2 cellular contexts compared by ENCODE assay signal in the genomic region with DNA sequence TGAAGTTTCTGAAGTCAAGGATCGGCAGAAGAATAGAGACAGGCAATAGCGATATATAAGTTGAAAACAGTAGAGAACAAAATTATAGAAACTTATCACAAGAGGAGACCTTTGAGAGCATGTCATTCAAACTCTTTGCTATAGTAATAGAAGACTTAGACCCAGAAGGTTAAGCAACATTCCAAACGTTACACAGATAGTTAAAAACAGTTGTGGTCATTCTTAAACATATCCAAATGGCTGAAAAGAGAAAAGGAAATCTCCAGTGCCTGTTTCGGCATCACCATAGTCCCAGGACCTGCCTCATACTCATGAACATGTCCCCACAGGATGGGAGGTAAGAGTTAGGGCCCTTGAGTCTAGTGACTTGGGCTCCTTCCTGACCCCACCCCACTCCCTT.
TF ChIP-seq lines count a peak whose summit lies in the region.

No MANE protein-coding gene starts in this region.

TF ChIP-seq in GM23338, 12 proteins besides CTCF, POLR2A, EP300 and RAD21 (continued from another document):
- TF ChIP-seq CREB1 (CRISPR knock-in tag; IDR thresholded peaks at IDR 0.05; ENCODE audit: low read depth) (no peak), ZNF331 (CRISPR knock-in tag; IDR thresholded peaks at IDR 0.05; ENCODE audit: low read depth) (no peak), EZH2phosphoT487 (IDR thresholded peaks at IDR 0.05; ENCODE audit: unreplicated experiment) (no peak), STAT1 (IDR thresholded peaks at IDR 0.05; ENCODE audit: unreplicated experiment) (no peak), ZNF114 (CRISPR knock-in tag; IDR thresholded peaks at IDR 0.05) (no peak), EZH2 (IDR thresholded peaks at IDR 0.05; ENCODE audit: low read depth, unreplicated experiment) (no peak), JUNB (IDR thresholded peaks at IDR 0.05; ENCODE audit: unreplicated experiment) (no peak)
- TF ChIP-seq, protein P1, sequence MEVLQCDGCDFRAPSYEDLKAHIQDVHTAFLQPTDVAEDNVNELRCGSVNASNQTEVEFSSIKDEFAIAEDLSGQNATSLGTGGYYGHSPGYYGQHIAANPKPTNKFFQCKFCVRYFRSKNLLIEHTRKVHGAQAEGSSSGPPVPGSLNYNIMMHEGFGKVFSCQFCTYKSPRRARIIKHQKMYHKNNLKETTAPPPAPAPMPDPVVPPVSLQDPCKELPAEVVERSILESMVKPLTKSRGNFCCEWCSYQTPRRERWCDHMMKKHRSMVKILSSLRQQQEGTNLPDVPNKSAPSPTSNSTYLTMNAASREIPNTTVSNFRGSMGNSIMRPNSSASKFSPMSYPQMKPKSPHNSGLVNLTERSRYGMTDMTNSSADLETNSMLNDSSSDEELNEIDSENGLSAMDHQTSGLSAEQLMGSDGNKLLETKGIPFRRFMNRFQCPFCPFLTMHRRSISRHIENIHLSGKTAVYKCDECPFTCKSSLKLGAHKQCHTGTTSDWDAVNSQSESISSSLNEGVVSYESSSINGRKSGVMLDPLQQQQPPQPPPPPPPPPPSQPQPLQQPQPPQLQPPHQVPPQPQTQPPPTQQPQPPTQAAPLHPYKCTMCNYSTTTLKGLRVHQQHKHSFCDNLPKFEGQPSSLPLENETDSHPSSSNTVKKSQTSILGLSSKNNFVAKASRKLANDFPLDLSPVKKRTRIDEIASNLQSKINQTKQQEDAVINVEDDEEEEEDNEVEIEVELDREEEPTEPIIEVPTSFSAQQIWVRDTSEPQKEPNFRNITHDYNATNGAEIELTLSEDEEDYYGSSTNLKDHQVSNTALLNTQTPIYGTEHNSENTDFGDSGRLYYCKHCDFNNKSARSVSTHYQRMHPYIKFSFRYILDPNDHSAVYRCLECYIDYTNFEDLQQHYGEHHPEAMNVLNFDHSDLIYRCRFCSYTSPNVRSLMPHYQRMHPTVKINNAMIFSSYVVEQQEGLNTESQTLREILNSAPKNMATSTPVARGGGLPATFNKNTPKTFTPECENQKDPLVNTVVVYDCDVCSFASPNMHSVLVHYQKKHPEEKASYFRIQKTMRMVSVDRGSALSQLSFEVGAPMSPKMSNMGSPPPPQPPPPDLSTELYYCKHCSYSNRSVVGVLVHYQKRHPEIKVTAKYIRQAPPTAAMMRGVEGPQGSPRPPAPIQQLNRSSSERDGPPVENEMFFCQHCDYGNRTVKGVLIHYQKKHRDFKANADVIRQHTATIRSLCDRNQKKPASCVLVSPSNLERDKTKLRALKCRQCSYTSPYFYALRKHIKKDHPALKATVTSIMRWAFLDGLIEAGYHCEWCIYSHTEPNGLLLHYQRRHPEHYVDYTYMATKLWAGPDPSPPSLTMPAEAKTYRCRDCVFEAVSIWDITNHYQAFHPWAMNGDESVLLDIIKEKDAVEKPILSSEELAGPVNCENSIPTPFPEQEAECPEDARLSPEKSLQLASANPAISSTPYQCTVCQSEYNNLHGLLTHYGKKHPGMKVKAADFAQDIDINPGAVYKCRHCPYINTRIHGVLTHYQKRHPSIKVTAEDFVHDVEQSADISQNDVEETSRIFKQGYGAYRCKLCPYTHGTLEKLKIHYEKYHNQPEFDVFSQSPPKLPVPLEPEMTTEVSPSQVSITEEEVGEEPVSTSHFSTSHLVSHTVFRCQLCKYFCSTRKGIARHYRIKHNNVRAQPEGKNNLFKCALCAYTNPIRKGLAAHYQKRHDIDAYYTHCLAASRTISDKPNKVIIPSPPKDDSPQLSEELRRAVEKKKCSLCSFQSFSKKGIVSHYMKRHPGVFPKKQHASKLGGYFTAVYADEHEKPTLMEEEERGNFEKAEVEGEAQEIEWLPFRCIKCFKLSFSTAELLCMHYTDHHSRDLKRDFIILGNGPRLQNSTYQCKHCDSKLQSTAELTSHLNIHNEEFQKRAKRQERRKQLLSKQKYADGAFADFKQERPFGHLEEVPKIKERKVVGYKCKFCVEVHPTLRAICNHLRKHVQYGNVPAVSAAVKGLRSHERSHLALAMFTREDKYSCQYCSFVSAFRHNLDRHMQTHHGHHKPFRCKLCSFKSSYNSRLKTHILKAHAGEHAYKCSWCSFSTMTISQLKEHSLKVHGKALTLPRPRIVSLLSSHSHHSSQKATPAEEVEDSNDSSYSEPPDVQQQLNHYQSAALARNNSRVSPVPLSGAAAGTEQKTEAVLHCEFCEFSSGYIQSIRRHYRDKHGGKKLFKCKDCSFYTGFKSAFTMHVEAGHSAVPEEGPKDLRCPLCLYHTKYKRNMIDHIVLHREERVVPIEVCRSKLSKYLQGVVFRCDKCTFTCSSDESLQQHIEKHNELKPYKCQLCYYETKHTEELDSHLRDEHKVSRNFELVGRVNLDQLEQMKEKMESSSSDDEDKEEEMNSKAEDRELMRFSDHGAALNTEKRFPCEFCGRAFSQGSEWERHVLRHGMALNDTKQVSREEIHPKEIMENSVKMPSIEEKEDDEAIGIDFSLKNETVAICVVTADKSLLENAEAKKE (CRISPR knock-in tag; IDR thresholded peaks at IDR 0.05): no peak
- TF ChIP-seq, protein P2, sequence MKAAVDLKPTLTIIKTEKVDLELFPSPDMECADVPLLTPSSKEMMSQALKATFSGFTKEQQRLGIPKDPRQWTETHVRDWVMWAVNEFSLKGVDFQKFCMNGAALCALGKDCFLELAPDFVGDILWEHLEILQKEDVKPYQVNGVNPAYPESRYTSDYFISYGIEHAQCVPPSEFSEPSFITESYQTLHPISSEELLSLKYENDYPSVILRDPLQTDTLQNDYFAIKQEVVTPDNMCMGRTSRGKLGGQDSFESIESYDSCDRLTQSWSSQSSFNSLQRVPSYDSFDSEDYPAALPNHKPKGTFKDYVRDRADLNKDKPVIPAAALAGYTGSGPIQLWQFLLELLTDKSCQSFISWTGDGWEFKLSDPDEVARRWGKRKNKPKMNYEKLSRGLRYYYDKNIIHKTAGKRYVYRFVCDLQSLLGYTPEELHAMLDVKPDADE (IDR thresholded peaks at IDR 0.05): no peak
- TF ChIP-seq, protein P3, sequence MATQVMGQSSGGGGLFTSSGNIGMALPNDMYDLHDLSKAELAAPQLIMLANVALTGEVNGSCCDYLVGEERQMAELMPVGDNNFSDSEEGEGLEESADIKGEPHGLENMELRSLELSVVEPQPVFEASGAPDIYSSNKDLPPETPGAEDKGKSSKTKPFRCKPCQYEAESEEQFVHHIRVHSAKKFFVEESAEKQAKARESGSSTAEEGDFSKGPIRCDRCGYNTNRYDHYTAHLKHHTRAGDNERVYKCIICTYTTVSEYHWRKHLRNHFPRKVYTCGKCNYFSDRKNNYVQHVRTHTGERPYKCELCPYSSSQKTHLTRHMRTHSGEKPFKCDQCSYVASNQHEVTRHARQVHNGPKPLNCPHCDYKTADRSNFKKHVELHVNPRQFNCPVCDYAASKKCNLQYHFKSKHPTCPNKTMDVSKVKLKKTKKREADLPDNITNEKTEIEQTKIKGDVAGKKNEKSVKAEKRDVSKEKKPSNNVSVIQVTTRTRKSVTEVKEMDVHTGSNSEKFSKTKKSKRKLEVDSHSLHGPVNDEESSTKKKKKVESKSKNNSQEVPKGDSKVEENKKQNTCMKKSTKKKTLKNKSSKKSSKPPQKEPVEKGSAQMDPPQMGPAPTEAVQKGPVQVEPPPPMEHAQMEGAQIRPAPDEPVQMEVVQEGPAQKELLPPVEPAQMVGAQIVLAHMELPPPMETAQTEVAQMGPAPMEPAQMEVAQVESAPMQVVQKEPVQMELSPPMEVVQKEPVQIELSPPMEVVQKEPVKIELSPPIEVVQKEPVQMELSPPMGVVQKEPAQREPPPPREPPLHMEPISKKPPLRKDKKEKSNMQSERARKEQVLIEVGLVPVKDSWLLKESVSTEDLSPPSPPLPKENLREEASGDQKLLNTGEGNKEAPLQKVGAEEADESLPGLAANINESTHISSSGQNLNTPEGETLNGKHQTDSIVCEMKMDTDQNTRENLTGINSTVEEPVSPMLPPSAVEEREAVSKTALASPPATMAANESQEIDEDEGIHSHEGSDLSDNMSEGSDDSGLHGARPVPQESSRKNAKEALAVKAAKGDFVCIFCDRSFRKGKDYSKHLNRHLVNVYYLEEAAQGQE (IDR thresholded peaks at IDR 0.05; ENCODE audit: unreplicated experiment): no peak

TF ChIP-seq in K562, 482 proteins besides CTCF, POLR2A, EP300 and RAD21 (continues in another document):
- TF ChIP-seq, protein P4, sequence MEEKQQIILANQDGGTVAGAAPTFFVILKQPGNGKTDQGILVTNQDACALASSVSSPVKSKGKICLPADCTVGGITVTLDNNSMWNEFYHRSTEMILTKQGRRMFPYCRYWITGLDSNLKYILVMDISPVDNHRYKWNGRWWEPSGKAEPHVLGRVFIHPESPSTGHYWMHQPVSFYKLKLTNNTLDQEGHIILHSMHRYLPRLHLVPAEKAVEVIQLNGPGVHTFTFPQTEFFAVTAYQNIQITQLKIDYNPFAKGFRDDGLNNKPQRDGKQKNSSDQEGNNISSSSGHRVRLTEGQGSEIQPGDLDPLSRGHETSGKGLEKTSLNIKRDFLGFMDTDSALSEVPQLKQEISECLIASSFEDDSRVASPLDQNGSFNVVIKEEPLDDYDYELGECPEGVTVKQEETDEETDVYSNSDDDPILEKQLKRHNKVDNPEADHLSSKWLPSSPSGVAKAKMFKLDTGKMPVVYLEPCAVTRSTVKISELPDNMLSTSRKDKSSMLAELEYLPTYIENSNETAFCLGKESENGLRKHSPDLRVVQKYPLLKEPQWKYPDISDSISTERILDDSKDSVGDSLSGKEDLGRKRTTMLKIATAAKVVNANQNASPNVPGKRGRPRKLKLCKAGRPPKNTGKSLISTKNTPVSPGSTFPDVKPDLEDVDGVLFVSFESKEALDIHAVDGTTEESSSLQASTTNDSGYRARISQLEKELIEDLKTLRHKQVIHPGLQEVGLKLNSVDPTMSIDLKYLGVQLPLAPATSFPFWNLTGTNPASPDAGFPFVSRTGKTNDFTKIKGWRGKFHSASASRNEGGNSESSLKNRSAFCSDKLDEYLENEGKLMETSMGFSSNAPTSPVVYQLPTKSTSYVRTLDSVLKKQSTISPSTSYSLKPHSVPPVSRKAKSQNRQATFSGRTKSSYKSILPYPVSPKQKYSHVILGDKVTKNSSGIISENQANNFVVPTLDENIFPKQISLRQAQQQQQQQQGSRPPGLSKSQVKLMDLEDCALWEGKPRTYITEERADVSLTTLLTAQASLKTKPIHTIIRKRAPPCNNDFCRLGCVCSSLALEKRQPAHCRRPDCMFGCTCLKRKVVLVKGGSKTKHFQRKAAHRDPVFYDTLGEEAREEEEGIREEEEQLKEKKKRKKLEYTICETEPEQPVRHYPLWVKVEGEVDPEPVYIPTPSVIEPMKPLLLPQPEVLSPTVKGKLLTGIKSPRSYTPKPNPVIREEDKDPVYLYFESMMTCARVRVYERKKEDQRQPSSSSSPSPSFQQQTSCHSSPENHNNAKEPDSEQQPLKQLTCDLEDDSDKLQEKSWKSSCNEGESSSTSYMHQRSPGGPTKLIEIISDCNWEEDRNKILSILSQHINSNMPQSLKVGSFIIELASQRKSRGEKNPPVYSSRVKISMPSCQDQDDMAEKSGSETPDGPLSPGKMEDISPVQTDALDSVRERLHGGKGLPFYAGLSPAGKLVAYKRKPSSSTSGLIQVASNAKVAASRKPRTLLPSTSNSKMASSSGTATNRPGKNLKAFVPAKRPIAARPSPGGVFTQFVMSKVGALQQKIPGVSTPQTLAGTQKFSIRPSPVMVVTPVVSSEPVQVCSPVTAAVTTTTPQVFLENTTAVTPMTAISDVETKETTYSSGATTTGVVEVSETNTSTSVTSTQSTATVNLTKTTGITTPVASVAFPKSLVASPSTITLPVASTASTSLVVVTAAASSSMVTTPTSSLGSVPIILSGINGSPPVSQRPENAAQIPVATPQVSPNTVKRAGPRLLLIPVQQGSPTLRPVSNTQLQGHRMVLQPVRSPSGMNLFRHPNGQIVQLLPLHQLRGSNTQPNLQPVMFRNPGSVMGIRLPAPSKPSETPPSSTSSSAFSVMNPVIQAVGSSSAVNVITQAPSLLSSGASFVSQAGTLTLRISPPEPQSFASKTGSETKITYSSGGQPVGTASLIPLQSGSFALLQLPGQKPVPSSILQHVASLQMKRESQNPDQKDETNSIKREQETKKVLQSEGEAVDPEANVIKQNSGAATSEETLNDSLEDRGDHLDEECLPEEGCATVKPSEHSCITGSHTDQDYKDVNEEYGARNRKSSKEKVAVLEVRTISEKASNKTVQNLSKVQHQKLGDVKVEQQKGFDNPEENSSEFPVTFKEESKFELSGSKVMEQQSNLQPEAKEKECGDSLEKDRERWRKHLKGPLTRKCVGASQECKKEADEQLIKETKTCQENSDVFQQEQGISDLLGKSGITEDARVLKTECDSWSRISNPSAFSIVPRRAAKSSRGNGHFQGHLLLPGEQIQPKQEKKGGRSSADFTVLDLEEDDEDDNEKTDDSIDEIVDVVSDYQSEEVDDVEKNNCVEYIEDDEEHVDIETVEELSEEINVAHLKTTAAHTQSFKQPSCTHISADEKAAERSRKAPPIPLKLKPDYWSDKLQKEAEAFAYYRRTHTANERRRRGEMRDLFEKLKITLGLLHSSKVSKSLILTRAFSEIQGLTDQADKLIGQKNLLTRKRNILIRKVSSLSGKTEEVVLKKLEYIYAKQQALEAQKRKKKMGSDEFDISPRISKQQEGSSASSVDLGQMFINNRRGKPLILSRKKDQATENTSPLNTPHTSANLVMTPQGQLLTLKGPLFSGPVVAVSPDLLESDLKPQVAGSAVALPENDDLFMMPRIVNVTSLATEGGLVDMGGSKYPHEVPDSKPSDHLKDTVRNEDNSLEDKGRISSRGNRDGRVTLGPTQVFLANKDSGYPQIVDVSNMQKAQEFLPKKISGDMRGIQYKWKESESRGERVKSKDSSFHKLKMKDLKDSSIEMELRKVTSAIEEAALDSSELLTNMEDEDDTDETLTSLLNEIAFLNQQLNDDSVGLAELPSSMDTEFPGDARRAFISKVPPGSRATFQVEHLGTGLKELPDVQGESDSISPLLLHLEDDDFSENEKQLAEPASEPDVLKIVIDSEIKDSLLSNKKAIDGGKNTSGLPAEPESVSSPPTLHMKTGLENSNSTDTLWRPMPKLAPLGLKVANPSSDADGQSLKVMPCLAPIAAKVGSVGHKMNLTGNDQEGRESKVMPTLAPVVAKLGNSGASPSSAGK (IDR thresholded peaks at IDR 0.05): no peak
- TF ChIP-seq TCF3 (CRISPR knock-in tag; IDR thresholded peaks at IDR 0.05): no peak
